ENCODE assay signal across 16 cellular contexts in the genomic region with DNA sequence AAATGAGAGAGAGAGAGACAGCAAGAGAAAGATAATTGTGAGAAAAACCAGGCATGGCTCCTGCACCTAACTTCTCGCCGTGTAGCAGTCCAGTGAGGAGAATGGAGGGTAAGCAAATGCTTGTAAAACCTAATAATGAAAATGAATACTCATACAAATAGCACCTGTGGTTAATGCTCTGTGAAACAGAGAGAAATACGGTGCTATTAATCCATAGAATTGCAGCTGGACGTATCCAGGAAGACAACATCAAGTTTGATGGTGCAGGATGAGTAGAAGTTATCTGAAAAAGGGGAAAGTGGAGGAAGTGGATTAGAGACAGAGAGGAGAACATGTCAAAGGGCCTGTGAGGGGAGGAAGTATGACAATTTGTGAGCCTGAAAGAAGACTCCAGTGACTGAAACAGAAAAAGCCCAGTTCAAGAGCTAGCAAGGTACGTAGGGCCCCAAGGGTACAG.
A peak's percentile ranks its signal among the peaks of the same experiment; 100 is the strongest.
DNase-seq lines count a peak whose midpoint lies in the region; ATAC-seq, FAIRE-seq and TF ChIP-seq lines count a peak whose summit lies in the region.
"Had no signal": no experiment of that assay in that cellular context is flagged by ENCODE, and none has a peak within 500 bp of the region (broad histone marks: within the 10 kb centered on the region; RNA-seq: fewer than 3 reads in every experiment).

No MANE protein-coding gene starts in this region.

- no peak overlapping the region for H3K4me3 Mint-ChIP-seq in immature natural killer cell
- H3K4me3 Mint-ChIP-seq: activated T-helper 1 cell treated with anti-CD3 and anti-CD28 coated beads, Interleukin-12 subunit alpha, Interleukin-12 subunit beta, Interleukin-2, Interleukin-4 antibody, amounts not matched to agents 30 ng/mL and 10 ng/mL and 1 ng/mL, durations not matched to agents 14 hours and 24 hours and 36 hours; nephron had no signal

- peak; percentile 70 for DNase-seq in GM12865 (ENCODE audit: low read depth)
- no peak for DNase-seq in aorta
- no peak for DNase-seq in frontal cortex (ENCODE audit: low spot score in 2 of 2)
- DNase-seq in DMS79 treated with DMSO at 0.1 percent for 48 hours (lab: John Stamatoyannopoulos, UW), result no peak
- DNase-seq in immature natural killer cell, result no peak
- DNase-seq: left cardiac atrium, NCI-H1417 treated with DMSO at 0.1 percent for 48 hours, NCI-H82 had no signal

- H3K9me3 ChIP-seq in aorta (ENCODE audit: control insufficient read depth, low read length), result no peaks in the 10 kb centered on the region
- H3K9me3 ChIP-seq: SJSA1, tibial nerve had no signal

- intact Hi-C loops in aorta (cut with DNase I), result no loop called here

- WGBS in aorta, 2 donors, result 46 to 48% methylated on average over 5 of the region's 5 CpGs

- H3K4me1 Mint-ChIP-seq in immature natural killer cell, result no peaks in the 10 kb centered on the region
- H3K4me1 Mint-ChIP-seq: nephron had no signal

- H3K36me3 Mint-ChIP-seq in immature natural killer cell, result no peaks in the 10 kb centered on the region

- no peak for TF ChIP-seq CTCF in GM12865 (IDR thresholded peaks at IDR 0.05; ENCODE audit: insufficient read depth, low read depth, low read length, missing control alignments)

- no peaks in the 10 kb centered on the region for H3K27me3 ChIP-seq in aorta (ENCODE audit: control insufficient read depth in 1 of 2, insufficient read depth in 2 of 2, low read length in 1 of 2)
- H3K27me3 ChIP-seq: SJSA1, tibial nerve had no signal

- peaks cover 0 to 3% (median 2%) of the 10 kb centered on the region in 3 donors for H3K27me3 Mint-ChIP-seq in immature natural killer cell (ENCODE audit: low read depth in 3 of 3)

- no peaks in the 10 kb centered on the region for H3K4me1 ChIP-seq in aorta (ENCODE audit: control insufficient read depth in 1 of 2, insufficient read depth in 2 of 2, low read length in 2 of 2)
- H3K4me1 ChIP-seq: SJSA1, tibial nerve had no signal

- peak; percentile 71 for ATAC-seq in GM19328 (IDR thresholded peaks at IDR 0.05; ENCODE audit: unreplicated experiment)
- ATAC-seq in HG02610 (IDR thresholded peaks at IDR 0.05; ENCODE audit: unreplicated experiment), result peak; percentile 89
- ATAC-seq in HG03175 (IDR thresholded peaks at IDR 0.05; ENCODE audit: unreplicated experiment), result peak; percentile 82
- ATAC-seq in aorta (ENCODE audit: low FRiP score), result no peak
- ATAC-seq: left cardiac atrium had no signal

- FAIRE-seq in frontal cortex (lab: Jason Lieb, UNC), result no peak

- H3K9me3 Mint-ChIP-seq in immature natural killer cell, result peaks cover 0 to 2% (median 0%) of the 10 kb centered on the region in 6 donors
- H3K9me3 Mint-ChIP-seq: activated T-helper 1 cell treated with anti-CD3 and anti-CD28 coated beads, Interleukin-12 subunit alpha, Interleukin-12 subunit beta, Interleukin-2, Interleukin-4 antibody, amounts not matched to agents 30 ng/mL and 10 ng/mL and 1 ng/mL, durations not matched to agents 14 hours and 24 hours and 36 hours; nephron had no signal

- H3K4me3 ChIP-seq in GM12865 (ENCODE audit: low read depth, low read length) (no peak overlapping the region), aorta (ENCODE audit: low read length in 2 of 2) (no peak overlapping the region)
- H3K4me3 ChIP-seq: SJSA1, tibial nerve had no signal

- H3K27ac Mint-ChIP-seq in immature natural killer cell, result no peak overlapping the region
- H3K27ac Mint-ChIP-seq: activated T-helper 1 cell treated with anti-CD3 and anti-CD28 coated beads, Interleukin-12 subunit alpha, Interleukin-12 subunit beta, Interleukin-2, Interleukin-4 antibody, amounts not matched to agents 30 ng/mL and 10 ng/mL and 1 ng/mL, durations not matched to agents 14 hours and 24 hours and 36 hours; nephron had no signal

- H3K36me3 ChIP-seq in aorta (ENCODE audit: control insufficient read depth in 1 of 2, insufficient read depth in 2 of 2, low read length in 1 of 2), result no peaks in the 10 kb centered on the region
- H3K36me3 ChIP-seq: SJSA1, tibial nerve had no signal

- H3K27ac ChIP-seq in aorta (ENCODE audit: low read depth in 1 of 2, low read length in 2 of 2), result no peak overlapping the region
- H3K27ac ChIP-seq: SJSA1, tibial nerve, VCaP had no signal
